ENCODE assay signal across 17 cellular contexts in the genomic region with DNA sequence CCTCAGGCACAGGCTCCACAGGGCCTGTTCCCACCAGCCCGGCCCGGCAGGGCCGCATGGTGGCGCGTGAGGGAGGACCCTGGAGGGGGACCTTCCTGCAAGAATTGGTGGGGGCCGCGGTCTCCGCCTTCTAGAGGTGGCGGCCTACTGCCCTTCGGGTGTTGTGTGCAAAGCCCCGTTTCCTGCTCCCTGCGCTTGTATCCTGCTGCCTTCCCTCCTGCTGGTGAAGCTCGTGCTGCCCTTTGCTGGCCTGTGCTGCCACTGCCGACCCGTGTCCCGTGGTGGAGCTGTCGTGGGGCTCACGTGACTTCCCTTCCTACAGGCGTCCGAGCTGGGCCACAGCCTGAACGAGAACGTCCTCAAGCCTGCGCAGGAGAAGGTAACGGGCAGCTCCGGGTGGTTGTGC. TPM values are rescaled to one million over a fixed set of nuclear protein-coding genes. Genes with fewer than 3 reads are reported as not detected.
DNase-seq lines count a peak whose midpoint lies in the region; ATAC-seq and TF ChIP-seq lines count a peak whose summit lies in the region.
"Had no signal": no experiment of that assay in that cellular context is flagged by ENCODE, and none has a peak within 500 bp of the region (broad histone marks: within the 10 kb centered on the region; RNA-seq: fewer than 3 reads in every experiment).

No MANE protein-coding gene starts in this region.

- peaks cover 22% of the 10 kb centered on the region for H3K79me2 ChIP-seq in Loucy (ENCODE audit: insufficient read depth, low read length)

- H3K14ac ChIP-seq in neuronal stem cell (ENCODE audit: low read length), result peak overlapping the region; percentile 47

- no peak overlapping the region for H3K4ac ChIP-seq in neuronal stem cell (ENCODE audit: low read length)

- H2AFZ ChIP-seq in Loucy (ENCODE audit: low read length) (no peak overlapping the region), neuronal stem cell (ENCODE audit: low read length) (no peak overlapping the region)

- H3K4me1 ChIP-seq in Loucy (ENCODE audit: insufficient read depth, low read length, poor library complexity, severe bottlenecking) (peaks cover 15% of the 10 kb centered on the region), neuronal stem cell (ENCODE audit: control insufficient read depth in 2 of 2, insufficient read depth in 1 of 2, low read depth in 1 of 2, low read length in 2 of 2) (no peaks in the 10 kb centered on the region)

- H3K4me2 ChIP-seq in Loucy (ENCODE audit: low read depth, low read length, poor library complexity, severe bottlenecking) (peak overlapping the region; percentile 70), neuronal stem cell (ENCODE audit: insufficient read depth, low read length, poor library complexity, severe bottlenecking) (no peak overlapping the region)

- H3K27me3 ChIP-seq in Loucy (ENCODE audit: insufficient read depth, low read length, poor library complexity, severe bottlenecking) (no peaks in the 10 kb centered on the region), neuronal stem cell (ENCODE audit: control insufficient read depth in 3 of 3, insufficient read depth in 3 of 3, low read depth in 1 of 3, low read length in 3 of 3) (no peaks in the 10 kb centered on the region)

- H3K9me3 ChIP-seq in Loucy (ENCODE audit: insufficient read depth, low read depth, low read length) (no peaks in the 10 kb centered on the region), neuronal stem cell (replicated peaks in 1 of 2; ENCODE audit: control insufficient read depth in 2 of 2, insufficient read depth in 1 of 2, low read depth in 1 of 2, low read length in 2 of 2) (no peaks in the 10 kb centered on the region)
- H3K9me3 ChIP-seq: thoracic aorta had no signal

- no peak overlapping the region for H2BK15ac ChIP-seq in neuronal stem cell (ENCODE audit: low read length)

- H3K27ac Mint-ChIP-seq in activated T-cell treated with anti-CD3 and anti-CD28 coated beads, Interleukin-2, amount 50 U/mL, for 72 hours, result no peak overlapping the region
- peak overlapping the region; percentile 72 for H3K27ac Mint-ChIP-seq in activated naive CD8-positive, alpha-beta T cell treated with anti-CD3 and anti-CD28 coated beads for 36 hours

- TF ChIP-seq CTCF in Loucy (conservative IDR thresholded peaks at IDR 0.05; ENCODE audit: low read length), result peak; percentile 32

- H4K20me1 ChIP-seq in Loucy (ENCODE audit: insufficient read depth, low read length, poor library complexity, severe bottlenecking), result peaks cover 7% of the 10 kb centered on the region

- no peak overlapping the region for H3K18ac ChIP-seq in neuronal stem cell (ENCODE audit: low read length)

- no peak overlapping the region for H2BK5ac ChIP-seq in neuronal stem cell (ENCODE audit: low read length)

- no peaks in the 10 kb centered on the region for H3K9me2 ChIP-seq in Loucy (replicated peaks; ENCODE audit: low read depth, low read length)

- H3K79me1 ChIP-seq in neuronal stem cell (ENCODE audit: low read depth, low read length), result peaks cover 7% of the 10 kb centered on the region

- no CpG with 5 or more reads among the region's 25 CpGs for WGBS in neuronal stem cell (ENCODE audit: extremely low coverage in 2 of 2, insufficient read length in 2 of 2, insufficient replicate concordance in 1 of 2), 2 donors

- H3K36me3 ChIP-seq in Loucy (ENCODE audit: insufficient read depth, low read length) (peaks cover 26% of the 10 kb centered on the region; the same call in 1 of the 2 replicates), neuronal stem cell (replicated peaks in 1 of 2; ENCODE audit: control insufficient read depth in 2 of 2, insufficient read depth in 2 of 2, low read length in 2 of 2) (peaks cover 50 to 93% of the 10 kb centered on the region in 2 donors)

- peak overlapping the region; percentile 74 for H3K4me3 ChIP-seq in Loucy (ENCODE audit: low read length, poor library complexity, severe bottlenecking)
- H3K4me3 ChIP-seq in neuronal stem cell (ENCODE audit: low read length in 2 of 2), result no peak overlapping the region
- H3K4me3 ChIP-seq: thoracic aorta had no signal

- H3K9me3 Mint-ChIP-seq in activated T-cell treated with anti-CD3 and anti-CD28 coated beads, Interleukin-2, amount 50 U/mL, for 72 hours, result no peaks in the 10 kb centered on the region
- no peaks in the 10 kb centered on the region for H3K9me3 Mint-ChIP-seq in activated naive CD8-positive, alpha-beta T cell treated with anti-CD3 and anti-CD28 coated beads for 36 hours

- H3K4me3 Mint-ChIP-seq in activated T-cell treated with anti-CD3 and anti-CD28 coated beads, Interleukin-2, amount 50 U/mL, for 72 hours, result peak overlapping the region; percentile 53 to 77
- peak overlapping the region; percentile 79 for H3K4me3 Mint-ChIP-seq in activated naive CD8-positive, alpha-beta T cell treated with anti-CD3 and anti-CD28 coated beads for 36 hours

- H4K91ac ChIP-seq in neuronal stem cell (ENCODE audit: low read depth, low read length, poor library complexity), result no peak overlapping the region

- no peak overlapping the region for H2AK5ac ChIP-seq in neuronal stem cell (ENCODE audit: low read depth, low read length)

- H3K27me3 Mint-ChIP-seq in activated T-cell treated with anti-CD3 and anti-CD28 coated beads, Interleukin-2, amount 50 U/mL, for 72 hours (ENCODE audit: low read depth), result no peaks in the 10 kb centered on the region
- H3K27me3 Mint-ChIP-seq in activated naive CD8-positive, alpha-beta T cell treated with anti-CD3 and anti-CD28 coated beads for 36 hours, result no peaks in the 10 kb centered on the region

- H3K36me3 Mint-ChIP-seq in activated T-cell treated with anti-CD3 and anti-CD28 coated beads, Interleukin-2, amount 50 U/mL, for 72 hours (ENCODE audit: insufficient read depth in 2 of 2), result peaks cover 2 to 6% of the 10 kb centered on the region in 2 donors
- no peaks in the 10 kb centered on the region for H3K36me3 Mint-ChIP-seq in activated naive CD8-positive, alpha-beta T cell treated with anti-CD3 and anti-CD28 coated beads for 36 hours

- H3K9ac ChIP-seq in Loucy (ENCODE audit: low read depth, low read length, poor library complexity, severe bottlenecking) (peak overlapping the region; percentile 84), neuronal stem cell (ENCODE audit: low read depth, low read length, poor library complexity) (peak overlapping the region; percentile 21)

- H3K23ac ChIP-seq in neuronal stem cell (ENCODE audit: low read depth, low read length, poor library complexity), result peak overlapping the region; percentile 20

- no peaks in the 10 kb centered on the region for H3K4me1 Mint-ChIP-seq in activated T-cell treated with anti-CD3 and anti-CD28 coated beads, Interleukin-2, amount 50 U/mL, for 72 hours (ENCODE audit: low read depth)
- H3K4me1 Mint-ChIP-seq in activated naive CD8-positive, alpha-beta T cell treated with anti-CD3 and anti-CD28 coated beads for 36 hours, result no peaks in the 10 kb centered on the region

- no peak overlapping the region for H2BK120ac ChIP-seq in neuronal stem cell (ENCODE audit: low read depth, low read length)

- no peaks in the 10 kb centered on the region for H3F3A ChIP-seq in Loucy (ENCODE audit: low read depth)

- no peak overlapping the region for H2BK12ac ChIP-seq in neuronal stem cell (ENCODE audit: low read length)

- H4K8ac ChIP-seq in neuronal stem cell (ENCODE audit: low read depth, low read length), result no peak overlapping the region

- DNase-seq in activated T-cell treated with anti-CD3 and anti-CD28 coated beads, Interleukin-2, amount 50 U/mL, for 72 hours, result no peak
- DNase-seq in activated T-cell treated with anti-CD3 and anti-CD28 coated beads for 4 hours (no peak), neuronal stem cell (ENCODE audit: low spot score) (no peak), NCI-H345 (lab: John Stamatoyannopoulos, UW) (no peak)
- no peak for DNase-seq in activated naive CD8-positive, alpha-beta T cell treated with anti-CD3 and anti-CD28 coated beads for 36 hours
- no peak for DNase-seq in stimulated activated CD4-positive, alpha-beta T cell treated with anti-CD3 and anti-CD28 coated beads, Interleukin-2, amount 100 ng/mL, for 48 hours
- DNase-seq: DMS79 treated with DMSO at 0.1 percent for 48 hours, WERI-Rb-1 had no signal

- H3K27ac ChIP-seq in neuronal stem cell (replicated peaks; ENCODE audit: low read length), result no peak overlapping the region
- H3K27ac ChIP-seq: thoracic aorta, WERI-Rb-1 had no signal

- ATAC-seq in activated T-cell treated with anti-CD3 and anti-CD28 coated beads, Interleukin-2, amount 50 U/mL, for 72 hours (replicated peaks in 1 of 2), result peak; percentile 6 to 46
- ATAC-seq in GM19023 (IDR thresholded peaks at IDR 0.05; ENCODE audit: unreplicated experiment), result no peak

RNA-seq across cellular contexts. Expression of a gene that starts 8.4 kb away (rescaled TPM):
- total RNA-seq in activated T-cell treated with anti-CD3 and anti-CD28 coated beads, Interleukin-2, amount 50 U/mL, for 72 hours, result under 1 TPM; 0.50 to 0.58 TPM
- total RNA-seq in activated naive CD8-positive, alpha-beta T cell treated with anti-CD3 and anti-CD28 coated beads for 36 hours, result under 1 TPM in 1 of 2 experiments, not detected in 1; 0.08 TPM
- polyA plus RNA-seq in neuronal stem cell (2013, experiment 1 of 2), result 0.13 TPM
- 0.08 TPM for polyA plus RNA-seq in neuronal stem cell (2013, experiment 2 of 2)
- total RNA-seq: bronchial epithelial cell, endothelial cell of umbilical vein, M059J, osteocyte, SK-MEL-5, thoracic aorta had no signal
- polyA plus RNA-seq: AG04450, endothelial cell of umbilical vein had no signal

RNA-seq across cellular contexts. Expression of a gene that starts 11.9 kb away (rescaled TPM):
- total RNA-seq in activated T-cell treated with anti-CD3 and anti-CD28 coated beads, Interleukin-2, amount 50 U/mL, for 72 hours, result 10 to 100 TPM; 75.8 to 76.6 TPM
- total RNA-seq in activated naive CD8-positive, alpha-beta T cell treated with anti-CD3 and anti-CD28 coated beads for 36 hours, result 10 to 100 TPM; 62.5 to 66.6 TPM
- polyA plus RNA-seq in neuronal stem cell (2013, experiment 1 of 2), result 60.7 TPM
- 56.3 TPM for polyA plus RNA-seq in neuronal stem cell (2013, experiment 2 of 2)

RNA-seq across cellular contexts. Expression of a gene that starts 30.3 kb away (rescaled TPM):
- total RNA-seq in activated T-cell treated with anti-CD3 and anti-CD28 coated beads, Interleukin-2, amount 50 U/mL, for 72 hours, result not detected
- not detected for total RNA-seq in activated naive CD8-positive, alpha-beta T cell treated with anti-CD3 and anti-CD28 coated beads for 36 hours
- polyA plus RNA-seq in neuronal stem cell (2013, experiment 1 of 2), result 39.2 TPM
- polyA plus RNA-seq in neuronal stem cell (2013, experiment 2 of 2), result 40.2 TPM
- total RNA-seq: endothelial cell of umbilical vein, M059J, SK-MEL-5, thoracic aorta had no signal
- polyA plus RNA-seq: AG04450 had no signal

RNA-seq across cellular contexts. Expression of a gene that starts 48.8 kb away (rescaled TPM):
- under 1 TPM in 1 of 2 donors, not detected in 1; 0.74 TPM for total RNA-seq in activated T-cell treated with anti-CD3 and anti-CD28 coated beads, Interleukin-2, amount 50 U/mL, for 72 hours
- total RNA-seq in activated naive CD8-positive, alpha-beta T cell treated with anti-CD3 and anti-CD28 coated beads for 36 hours, result under 1 TPM; 0.23 to 0.34 TPM
- 0.03 TPM for polyA plus RNA-seq in neuronal stem cell (2013, experiment 1 of 2)
- polyA plus RNA-seq in neuronal stem cell (2013, experiment 2 of 2), result 0.06 TPM
- total RNA-seq: bronchial epithelial cell, endothelial cell of umbilical vein, M059J, osteocyte, thoracic aorta had no signal
- polyA plus RNA-seq: AG04450, endothelial cell of umbilical vein had no signal
